In genomic region chr2:43142921-43143438, GRCh38 we compare ENCODE assay signal across 9 cellular contexts.
A peak's percentile ranks its signal among the peaks of the same experiment; 100 is the strongest.
DNase-seq lines count a peak whose midpoint lies in the region; ATAC-seq, FAIRE-seq and TF ChIP-seq lines count a peak whose summit lies in the region.
"Had no signal": no experiment of that assay in that cellular context is flagged by ENCODE, and none has a peak within 500 bp of the region (broad histone marks: within the 10 kb centered on the region; RNA-seq: fewer than 3 reads in every experiment).

No MANE protein-coding gene starts in this region.

- H3K4me1 Mint-ChIP-seq in CD4-positive, CD25-positive, alpha-beta regulatory T cell, result peaks cover 8 to 51% (median 23%) of the 10 kb centered on the region in 4 donors
- H3K4me1 Mint-ChIP-seq in WTC11, result peaks cover 19% of the 10 kb centered on the region

- peak in 1 of 3 donors; percentile 68 for DNase-seq in CD4-positive, CD25-positive, alpha-beta regulatory T cell
- no peak for DNase-seq in HFF-Myc (ENCODE audit: extremely low read depth, low read depth)
- no peak for DNase-seq in WTC11 (ENCODE audit: low spot score)
- no peak for DNase-seq in keratinocyte (ENCODE audit: low read depth, low spot score)
- no peak for DNase-seq in cerebellar nuclear complex (lab: John Stamatoyannopoulos, UW)
- DNase-seq in kidney glomerular epithelial cell (lab: John Stamatoyannopoulos, UW), result no peak
- no peak for DNase-seq in Ammon's horn (ENCODE audit: low spot score)
- DNase-seq in DMS153 treated with DMSO at 0.1 percent for 48 hours (lab: John Stamatoyannopoulos, UW; ENCODE audit: unreplicated experiment), result no peak
- DNase-seq: NCI-H2029 had no signal

- dilution Hi-C loops in keratinocyte (cut with MboI; ENCODE audit: extremely low pct_ligation_motif_present, low sequenced_read_pairs), result no loop called here

- H3K4me3 ChIP-seq in CD4-positive, CD25-positive, alpha-beta regulatory T cell (ENCODE audit: low read depth, low read length), result no peak overlapping the region
- H3K4me3 ChIP-seq in HFF-Myc (replicated peaks; ENCODE audit: low read depth, low read length) (no peak overlapping the region), keratinocyte (ENCODE audit: control insufficient read depth in 2 of 3, extremely low read depth in 1 of 3, insufficient read depth in 2 of 3, low read depth in 1 of 3, low read length in 3 of 3) (no peak overlapping the region)

- H3K36me3 Mint-ChIP-seq in CD4-positive, CD25-positive, alpha-beta regulatory T cell, result no peaks in the 10 kb centered on the region
- H3K36me3 Mint-ChIP-seq in WTC11, result no peaks in the 10 kb centered on the region

- H3K27ac ChIP-seq in CD4-positive, CD25-positive, alpha-beta regulatory T cell (ENCODE audit: insufficient read depth, low read length, poor library complexity, severe bottlenecking), result no peak overlapping the region
- H3K27ac ChIP-seq in keratinocyte (ENCODE audit: control insufficient read depth, insufficient read depth, low read length), result no peak overlapping the region

- H3K27me3 ChIP-seq in CD4-positive, CD25-positive, alpha-beta regulatory T cell (ENCODE audit: control insufficient read depth, insufficient read depth, low read length), result no peaks in the 10 kb centered on the region
- no peaks in the 10 kb centered on the region for H3K27me3 ChIP-seq in keratinocyte (ENCODE audit: control insufficient read depth, extremely low read depth, insufficient read depth, low read length)

- H3K9me3 Mint-ChIP-seq in CD4-positive, CD25-positive, alpha-beta regulatory T cell, result no peaks in the 10 kb centered on the region
- H3K9me3 Mint-ChIP-seq in WTC11, result 0 out of 2 replicates have a peak, but pooled peaks cover 3% of the 10 kb centered on the region

- peak; percentile 73 to 75 for ATAC-seq in CD4-positive, CD25-positive, alpha-beta regulatory T cell (ENCODE audit: low read depth in 2 of 2)
- peak; percentile 52 for ATAC-seq in WTC11

- no peaks in the 10 kb centered on the region for H3K36me3 ChIP-seq in CD4-positive, CD25-positive, alpha-beta regulatory T cell (ENCODE audit: control insufficient read depth, insufficient read depth, low read length)
- H3K36me3 ChIP-seq in keratinocyte (ENCODE audit: control insufficient read depth in 2 of 2, extremely low read depth in 1 of 2, insufficient read depth in 2 of 2, low read length in 2 of 2), result no peaks in the 10 kb centered on the region

- no peaks in the 10 kb centered on the region for H3K27me3 Mint-ChIP-seq in CD4-positive, CD25-positive, alpha-beta regulatory T cell
- no peaks in the 10 kb centered on the region for H3K27me3 Mint-ChIP-seq in WTC11 (ENCODE audit: low read depth)

- TF ChIP-seq CTCF in HFF-Myc (IDR thresholded peaks at IDR 0.05; ENCODE audit: low read depth, low read length, missing control alignments) (peak; percentile 11), WTC11 (IDR thresholded peaks at IDR 0.05) (no peak), keratinocyte (optimal IDR thresholded peaks at IDR 0.05 in 1 of 3, IDR thresholded peaks at IDR 0.05 in 1 of 3, conservative IDR thresholded peaks at IDR 0.05 in 1 of 3; ENCODE audit: extremely low read depth in 1 of 3, insufficient read depth in 2 of 3, low read length in 3 of 3) (peak; percentile 24 to 48 (median 30))

- H3K9ac ChIP-seq in keratinocyte (ENCODE audit: control insufficient read depth, extremely low read depth, insufficient read depth, low read length), result no peak overlapping the region

- H3K4me3 Mint-ChIP-seq in CD4-positive, CD25-positive, alpha-beta regulatory T cell, result peak overlapping the region in 2 of 4 donors; percentile 50 to 68
- H3K4me3 Mint-ChIP-seq in WTC11, result no peak overlapping the region

- H4K20me1 ChIP-seq in keratinocyte (ENCODE audit: control insufficient read depth, extremely low read depth, insufficient read depth, low read length), result no peaks in the 10 kb centered on the region

- POLR2A ChIA-PET in WTC11 (lab: Charles Lee), result no interaction called here

- CTCF ChIA-PET in WTC11 (lab: Charles Lee), result no interaction called here

- H2AFZ ChIP-seq in keratinocyte (ENCODE audit: control insufficient read depth, low read length), result no peak overlapping the region

- no peaks in the 10 kb centered on the region for H3K9me1 ChIP-seq in keratinocyte (ENCODE audit: control insufficient read depth, extremely low read depth, insufficient read depth, low read length)

- no peak for FAIRE-seq in keratinocyte (lab: Jason Lieb, UNC)

- H3K9me3 ChIP-seq in CD4-positive, CD25-positive, alpha-beta regulatory T cell (ENCODE audit: control insufficient read depth in 2 of 2, low read length in 2 of 2), result no peaks in the 10 kb centered on the region
- H3K9me3 ChIP-seq in keratinocyte (ENCODE audit: control insufficient read depth, low read depth, low read length), result no peaks in the 10 kb centered on the region

- peak overlapping the region; percentile 84 to 95 (median 89) for H3K27ac Mint-ChIP-seq in CD4-positive, CD25-positive, alpha-beta regulatory T cell
- peak overlapping the region; percentile 74; the same call in 1 of the 2 replicates for H3K27ac Mint-ChIP-seq in WTC11

- H3K4me2 ChIP-seq in keratinocyte (ENCODE audit: control insufficient read depth, extremely low read depth, insufficient read depth, low read depth, low read length), result no peak overlapping the region

- H3K79me2 ChIP-seq in keratinocyte (ENCODE audit: control insufficient read depth, insufficient read depth, low read length), result no peaks in the 10 kb centered on the region

- H3K4me1 ChIP-seq in CD4-positive, CD25-positive, alpha-beta regulatory T cell (ENCODE audit: control insufficient read depth, insufficient read depth, low read length, poor library complexity, severe bottlenecking), result peaks cover 23% of the 10 kb centered on the region
- H3K4me1 ChIP-seq in keratinocyte (ENCODE audit: control insufficient read depth, extremely low read depth, insufficient read depth, low read length), result peaks cover 6% of the 10 kb centered on the region

TF ChIP-seq in WTC11, 78 proteins besides CTCF, POLR2A, EP300 and RAD21 (continues in another document):
- TF ChIP-seq TEAD4 (CRISPR knock-in tag; IDR thresholded peaks at IDR 0.05) (no peak), SOX15 (CRISPR knock-in tag; IDR thresholded peaks at IDR 0.05) (no peak), SMAD4 (CRISPR knock-in tag; IDR thresholded peaks at IDR 0.05) (no peak), OVOL2 (CRISPR knock-in tag; IDR thresholded peaks at IDR 0.05; ENCODE audit: borderline replicate concordance) (no peak), NFYB (CRISPR knock-in tag; conservative IDR thresholded peaks at IDR 0.05; ENCODE audit: low read depth) (peak; percentile 52; the same call in 1 of the 2 replicates), CBFB (CRISPR knock-in tag; IDR thresholded peaks at IDR 0.05; ENCODE audit: low read depth) (no peak), ATF2 (CRISPR knock-in tag; IDR thresholded peaks at IDR 0.05; ENCODE audit: borderline replicate concordance, low read depth) (no peak), ZNF512 (CRISPR knock-in tag; IDR thresholded peaks at IDR 0.05; ENCODE audit: borderline replicate concordance) (no peak), CREB1 (CRISPR knock-in tag; IDR thresholded peaks at IDR 0.05) (no peak), AFF4 (CRISPR knock-in tag; IDR thresholded peaks at IDR 0.05; ENCODE audit: borderline replicate concordance) (no peak)
